6 cellular contexts compared by ENCODE assay signal in genomic region chr2:99153921-99154604, GRCh38. TPM values are rescaled to one million over a fixed set of nuclear protein-coding genes. Genes with fewer than 3 reads are reported as not detected.
DNase-seq lines count a peak whose midpoint lies in the region; ATAC-seq, FAIRE-seq and TF ChIP-seq lines count a peak whose summit lies in the region.

No MANE protein-coding gene starts in this region.

- no peak overlapping the region for H3K4me3 Mint-ChIP-seq in nephron progenitor cell

- no peaks in the 10 kb centered on the region for H4K20me1 ChIP-seq in GM12878 (ENCODE audit: control insufficient read depth, insufficient read depth)

- no peaks in the 10 kb centered on the region for H3K9me3 Mint-ChIP-seq in nephron progenitor cell

- H3K79me2 ChIP-seq in GM12878 (ENCODE audit: control insufficient read depth, insufficient read depth, low read length): peaks cover 11% of the 10 kb centered on the region

- peak overlapping the region; percentile 95 for H2AFZ ChIP-seq in GM12878 (ENCODE audit: control insufficient read depth, low read depth, low read length)

- POLR2A ChIA-PET in GM12878 (lab: Charles Lee): interaction anchor here (0.6 to 4.0 kb wide), 5 partner anchors 13 to 183 kb away, joined by 3 to 26 read pairs (median 10); partner anchors contain the start of genes C2orf15 and EIF5B

- no peaks in the 10 kb centered on the region for H3K27me3 Mint-ChIP-seq in nephron progenitor cell (ENCODE audit: low read depth, poor library complexity)

- peak overlapping the region; percentile 32 for H3K4me2 ChIP-seq in GM12878 (ENCODE audit: control insufficient read depth, insufficient read depth)

- intact Hi-C loops in GM12878 (cut with micrococcal nuclease; ENCODE audit: unreplicated experiment): loop anchor here (1.0 to 10.0 kb wide), 2 partner anchors 182 to 509 kb away; partner anchors contain the start of gene TXNDC9

- no peak for TF ChIP-seq EP300 in GM12878 (IDR thresholded peaks at IDR 0.05; ENCODE audit: borderline replicate concordance in 1 of 2, control insufficient read depth in 1 of 2, low read depth in 2 of 2, low read length in 2 of 2)

- peak overlapping the region; percentile 73 for H3K27ac Mint-ChIP-seq in nephron progenitor cell

- H3K9me3 ChIP-seq in GM12878 (replicated peaks; ENCODE audit: control insufficient read depth, insufficient read depth, low read length): no peaks in the 10 kb centered on the region

- H3K36me3 ChIP-seq in H7 (replicated peaks; ENCODE audit: control insufficient read depth, insufficient read depth, low read length): peaks cover 2% of the 10 kb centered on the region; the same call in 1 of the 2 replicates
- H3K36me3 ChIP-seq in GM12878 (ENCODE audit: control insufficient read depth in 2 of 2, insufficient read depth in 2 of 2, low read length in 1 of 2): no peaks in the 10 kb centered on the region

- SMC1A ChIA-PET in GM12878 (lab: Charles Lee; ENCODE audit: uncharacterized antibody, unreplicated experiment): interaction anchor here (0.9 to 2.3 kb wide), 7 partner anchors 10 to 64 kb away, joined by 3 to 11 read pairs (median 3); partner anchors contain the start of gene C2orf15

- TF ChIP-seq POLR2A in GM12878 (IDR thresholded peaks at IDR 0.05; ENCODE audit: low read depth, low read length): no peak

- BruUV-seq in GM12878 (replicated peaks; lab: Mats Ljungman, UMichigan): TSS peak; percentile 86

- H3K4me1 Mint-ChIP-seq in nephron progenitor cell: peaks cover 45% of the 10 kb centered on the region

- H3K27ac ChIP-seq in GM12878 (ENCODE audit: control insufficient read depth, insufficient read depth): peak overlapping the region; percentile 76

- peak; percentile 75 for FAIRE-seq in GM12878 (lab: Jason Lieb, UNC)
- FAIRE-seq in RCC 7860 (lab: Jason Lieb, UNC): no peak

- H3K4me3 ChIP-seq in H7 (ENCODE audit: insufficient read depth, low read depth, low read length) (peak overlapping the region; percentile 73), GM12878 (peak overlapping the region; percentile 78)

- in situ Hi-C loops in GM12878 (cut with MboI): no loop called here

- CTCF ChIA-PET in GM12878 (lab: Yijun Ruan, JAX): interaction anchor here (0.6 to 2.3 kb wide), 3 partner anchors 26 to 183 kb away, joined by 3 to 10 read pairs (median 3); partner anchors contain the start of genes MITD1 and MRPL30

- no peaks in the 10 kb centered on the region for H3K4me1 ChIP-seq in GM12878 (ENCODE audit: control insufficient read depth, insufficient read depth, low read length)

- no peak for TF ChIP-seq CTCF in GM12878 (IDR thresholded peaks at IDR 0.05 in 2 of 3, conservative IDR thresholded peaks at IDR 0.05 in 1 of 3; ENCODE audit: control insufficient read depth in 2 of 3, extremely low read depth in 1 of 3, insufficient read depth in 1 of 3, low read depth in 3 of 3, low read length in 3 of 3)
- TF ChIP-seq CTCF in nephron progenitor cell (IDR thresholded peaks at IDR 0.05): no peak

- RAD21 ChIA-PET in GM12878 (lab: Charles Lee; ENCODE audit: unreplicated experiment): interaction anchor here (1.1 to 1.4 kb wide), 2 partner anchors 13 kb away, joined by 4 to 8 read pairs; no protein-coding TSS in a partner anchor

- WGBS in GM12878 (ENCODE audit: insufficient coverage, insufficient replicate concordance, low lambda C conversion rate, missing lambda C conversion rate): 40% methylated on average over 12 of the region's 12 CpGs

- H3K36me3 Mint-ChIP-seq in nephron progenitor cell (ENCODE audit: low read depth): peaks cover 27% of the 10 kb centered on the region

- ATAC-seq in GM12878: no peak

- peak overlapping the region; percentile 84 for H3K9ac ChIP-seq in GM12878 (ENCODE audit: control insufficient read depth, insufficient read depth, low read length)

- DNase-seq in H7 (peak; percentile 22), GM12878 (ENCODE audit: low read depth, low spot score) (no peak), nephron progenitor cell (no peak), RCC 7860 (ENCODE audit: low spot score) (no peak), DMS153 (lab: John Stamatoyannopoulos, UW) (no peak)
- no peak for DNase-seq in activated CD4-positive, alpha-beta T cell treated with anti-CD3 and anti-CD28 coated beads, Interleukin-2, amount 50 U/mL, for 4 hours

- TF ChIP-seq RAD21 in GM12878 (IDR thresholded peaks at IDR 0.05; ENCODE audit: insufficient read depth, low read depth, low read length): no peak

- H3K27me3 ChIP-seq in H7 (ENCODE audit: control insufficient read depth, insufficient read depth, low read length) (no peaks in the 10 kb centered on the region), GM12878 (replicated peaks in 1 of 2; ENCODE audit: control insufficient read depth in 2 of 2, insufficient read depth in 2 of 2, low read length in 1 of 2) (no peaks in the 10 kb centered on the region)

RNA-seq across cellular contexts. Expression of gene TSGA10, which starts 0.7 kb away (rescaled TPM):
- total RNA-seq in H7 (2014; rRNA removed; shearing (Covaris generic)): 1.1 and 3.5 TPM in 2 replicates
- total RNA-seq in GM12878 (2013; cell fraction: nucleolus; rRNA removed): 19.5 and 24.1 TPM in 2 replicates
- total RNA-seq in GM12878 (2014; rRNA removed): 5.6 and 6.3 TPM in 2 replicates
- 13.4 and 14.5 TPM in 2 replicates for total RNA-seq in GM12878 (2014; rRNA removed; fragmentation: Illumina TruSeq; extraction: Trizol)
- 6.2 and 7.2 TPM in 2 replicates for total RNA-seq in GM12878 (2021)
- 4.5 TPM for polyA plus RNA-seq in GM12878 (2011; ENCODE audit: low read depth)
- 4.6 and 5.3 TPM in 2 replicates for polyA plus RNA-seq in GM12878 (2011; rRNA removed)
- polyA plus RNA-seq in GM12878 (2011; cell fraction: cytosol; rRNA removed): 1.0 and 1.6 TPM in 2 replicates
- 2.4 and 2.9 TPM in 2 replicates for polyA plus RNA-seq in GM12878 (2011; cell fraction: nucleus; rRNA removed)
- 4.9 and 11.2 TPM in 2 replicates for polyA plus RNA-seq in GM12878 (2012)
- 7.9 and 9.1 TPM in 2 replicates for polyA plus RNA-seq in GM12878 (2014; fragmentation: Illumina TruSeq; extraction: Trizol)
- polyA plus RNA-seq in GM12878 (2014; fragmentation: Nextera tagmentation; extraction: Ambion mirVana): 10 to 100 TPM; 10.2 to 11.6 TPM
- 5.3 TPM in 2 replicates for polyA plus RNA-seq in GM12878 (2014; rRNA removed)
- polyA plus RNA-seq in GM12878 (2016; fragmentation: Nextera tagmentation; extraction: Ambion mirVana): 10 to 100 TPM in 1 of 2 experiments, 1 to 10 TPM in 1; 8.1 to 13.5 TPM
- 3.3 and 4.0 TPM in 2 replicates for polyA minus RNA-seq in GM12878 (2011; rRNA and poly(A)+ RNA removed)
- polyA minus RNA-seq in GM12878 (2011; cell fraction: cytosol; rRNA and poly(A)+ RNA removed): 1.9 and 2.2 TPM in 2 replicates
- 5.7 and 11.4 TPM in 2 replicates for polyA minus RNA-seq in GM12878 (2011; cell fraction: nucleus; rRNA and poly(A)+ RNA removed)

RNA-seq across cellular contexts. Expression of gene LIPT1, which starts 0.7 kb away (rescaled TPM):
- 7.3 and 7.4 TPM in 2 replicates for total RNA-seq in H7 (2014; rRNA removed; shearing (Covaris generic))
- 19.0 and 22.4 TPM in 2 replicates for total RNA-seq in GM12878 (2013; cell fraction: nucleolus; rRNA removed)
- total RNA-seq in GM12878 (2014; rRNA removed): 8.0 and 8.3 TPM in 2 replicates
- total RNA-seq in GM12878 (2014; rRNA removed; fragmentation: Illumina TruSeq; extraction: Trizol): 10.4 and 10.9 TPM in 2 replicates
- 7.2 and 8.5 TPM in 2 replicates for total RNA-seq in GM12878 (2021)
- polyA plus RNA-seq in GM12878 (2011; ENCODE audit: low read depth): 5.8 TPM
- polyA plus RNA-seq in GM12878 (2011; rRNA removed): 15.5 and 22.3 TPM in 2 replicates
- 8.4 and 8.8 TPM in 2 replicates for polyA plus RNA-seq in GM12878 (2011; cell fraction: cytosol; rRNA removed)
- 12.3 and 13.5 TPM in 2 replicates for polyA plus RNA-seq in GM12878 (2011; cell fraction: nucleus; rRNA removed)
- 8.7 and 8.8 TPM in 2 replicates for polyA plus RNA-seq in GM12878 (2012)
- 13.0 and 16.9 TPM in 2 replicates for polyA plus RNA-seq in GM12878 (2014; fragmentation: Illumina TruSeq; extraction: Trizol)
- 10 to 100 TPM; 14.4 to 15.3 TPM for polyA plus RNA-seq in GM12878 (2014; fragmentation: Nextera tagmentation; extraction: Ambion mirVana)
- polyA plus RNA-seq in GM12878 (2014; rRNA removed): 8.4 and 9.4 TPM in 2 replicates
- polyA plus RNA-seq in GM12878 (2016; fragmentation: Nextera tagmentation; extraction: Ambion mirVana): 10 to 100 TPM; 10.8 TPM
- 14.5 and 15.2 TPM in 2 replicates for polyA minus RNA-seq in GM12878 (2011; rRNA and poly(A)+ RNA removed)
- polyA minus RNA-seq in GM12878 (2011; cell fraction: cytosol; rRNA and poly(A)+ RNA removed): 5.9 and 9.6 TPM in 2 replicates
- 18.3 and 22.9 TPM in 2 replicates for polyA minus RNA-seq in GM12878 (2011; cell fraction: nucleus; rRNA and poly(A)+ RNA removed)

RNA-seq across cellular contexts. Expression of gene C2orf15, which starts 12.6 kb away (rescaled TPM):
- total RNA-seq in H7 (2014; rRNA removed; shearing (Covaris generic)): 2.2 and 5.7 TPM in 2 replicates
- total RNA-seq in GM12878 (2013; cell fraction: nucleolus; rRNA removed): 0.96 and 1.6 TPM in 2 replicates
- total RNA-seq in GM12878 (2014; rRNA removed) (2.6 and 4.0 TPM in 2 replicates), GM12878 (2014; rRNA removed; fragmentation: Illumina TruSeq; extraction: Trizol) (2.8 and 3.4 TPM in 2 replicates), GM12878 (2021) (1.1 and 1.5 TPM in 2 replicates)
- 0.76 TPM for polyA plus RNA-seq in GM12878 (2011; ENCODE audit: low read depth)
- polyA plus RNA-seq in GM12878 (2011; rRNA removed) (2.1 and 3.6 TPM in 2 replicates), GM12878 (2014; fragmentation: Illumina TruSeq; extraction: Trizol) (2.1 and 3.1 TPM in 2 replicates), GM12878 (2014; fragmentation: Nextera tagmentation; extraction: Ambion mirVana) (1 to 10 TPM; 1.7 to 2.3 TPM), GM12878 (2014; rRNA removed) (1.4 and 1.6 TPM in 2 replicates), GM12878 (2016; fragmentation: Nextera tagmentation; extraction: Ambion mirVana) (1 to 10 TPM; 2.8 to 3.4 TPM)
- 0.99 and 1.5 TPM in 2 replicates for polyA plus RNA-seq in GM12878 (2011; cell fraction: cytosol; rRNA removed)
- polyA plus RNA-seq in GM12878 (2011; cell fraction: nucleus; rRNA removed): 0.41 and 0.45 TPM in 2 replicates
- polyA plus RNA-seq in GM12878 (2012): 2.0 and 2.3 TPM in 2 replicates
- 1.1 and 1.2 TPM in 2 replicates for polyA minus RNA-seq in GM12878 (2011; rRNA and poly(A)+ RNA removed)
- polyA minus RNA-seq in GM12878 (2011; cell fraction: cytosol; rRNA and poly(A)+ RNA removed): 2.9 TPM in 1 of 2 replicates, not detected in the other
- polyA minus RNA-seq in GM12878 (2011; cell fraction: nucleus; rRNA and poly(A)+ RNA removed): 0.48 and 1.3 TPM in 2 replicates

RNA-seq across cellular contexts. Expression of gene MITD1, which starts 26.8 kb away (rescaled TPM):
- total RNA-seq in H7 (2014; rRNA removed; shearing (Covaris generic)): 26.5 and 39.5 TPM in 2 replicates
- 74.4 and 79.1 TPM in 2 replicates for total RNA-seq in GM12878 (2013; cell fraction: nucleolus; rRNA removed)
- total RNA-seq in GM12878 (2014; rRNA removed) (36.9 and 47.4 TPM in 2 replicates), GM12878 (2014; rRNA removed; fragmentation: Illumina TruSeq; extraction: Trizol) (68.1 and 74.9 TPM in 2 replicates), GM12878 (2021) (33.0 and 35.6 TPM in 2 replicates)
- polyA plus RNA-seq in GM12878 (2011; ENCODE audit: low read depth): 31.4 TPM
- polyA plus RNA-seq in GM12878 (2011; rRNA removed) (52.6 and 89.2 TPM in 2 replicates), GM12878 (2014; fragmentation: Illumina TruSeq; extraction: Trizol) (74.3 and 90.7 TPM in 2 replicates), GM12878 (2014; fragmentation: Nextera tagmentation; extraction: Ambion mirVana) (100 to 1,000 TPM; 106 to 116 TPM), GM12878 (2014; rRNA removed) (46.6 and 61.9 TPM in 2 replicates), GM12878 (2016; fragmentation: Nextera tagmentation; extraction: Ambion mirVana) (10 to 100 TPM; 61.2 to 65.1 TPM)
- 12.8 and 13.2 TPM in 2 replicates for polyA plus RNA-seq in GM12878 (2011; cell fraction: cytosol; rRNA removed)
- polyA plus RNA-seq in GM12878 (2011; cell fraction: nucleus; rRNA removed): 30.5 and 39.1 TPM in 2 replicates
- 41.6 and 53.3 TPM in 2 replicates for polyA plus RNA-seq in GM12878 (2012)
- 11.5 and 12.1 TPM in 2 replicates for polyA minus RNA-seq in GM12878 (2011; rRNA and poly(A)+ RNA removed)
- polyA minus RNA-seq in GM12878 (2011; cell fraction: cytosol; rRNA and poly(A)+ RNA removed): 6.4 and 8.2 TPM in 2 replicates
- polyA minus RNA-seq in GM12878 (2011; cell fraction: nucleus; rRNA and poly(A)+ RNA removed): 10.5 and 16.6 TPM in 2 replicates

RNA-seq across cellular contexts. Expression of gene MRPL30, which starts 26.9 kb away (rescaled TPM):
- total RNA-seq in H7 (2014; rRNA removed; shearing (Covaris generic)): 39.3 and 49.0 TPM in 2 replicates
- total RNA-seq in GM12878 (2013; cell fraction: nucleolus; rRNA removed): 19.6 and 24.5 TPM in 2 replicates
- total RNA-seq in GM12878 (2014; rRNA removed) (40.2 and 45.5 TPM in 2 replicates), GM12878 (2014; rRNA removed; fragmentation: Illumina TruSeq; extraction: Trizol) (51.3 TPM in 2 replicates), GM12878 (2021) (30.3 and 33.6 TPM in 2 replicates)
- polyA plus RNA-seq in GM12878 (2011; ENCODE audit: low read depth): 16.9 TPM
- polyA plus RNA-seq in GM12878 (2011; rRNA removed) (39.8 and 64.5 TPM in 2 replicates), GM12878 (2014; fragmentation: Illumina TruSeq; extraction: Trizol) (63.3 and 94.8 TPM in 2 replicates), GM12878 (2014; fragmentation: Nextera tagmentation; extraction: Ambion mirVana) (10 to 100 TPM; 34.9 to 53.1 TPM), GM12878 (2014; rRNA removed) (32.2 and 39.9 TPM in 2 replicates), GM12878 (2016; fragmentation: Nextera tagmentation; extraction: Ambion mirVana) (10 to 100 TPM; 35.7 to 42.8 TPM)
- polyA plus RNA-seq in GM12878 (2011; cell fraction: cytosol; rRNA removed): 20.9 and 27.1 TPM in 2 replicates
- polyA plus RNA-seq in GM12878 (2011; cell fraction: nucleus; rRNA removed): 11.8 and 12.7 TPM in 2 replicates
- 31.6 and 37.4 TPM in 2 replicates for polyA plus RNA-seq in GM12878 (2012)
- 16.0 and 25.0 TPM in 2 replicates for polyA minus RNA-seq in GM12878 (2011; rRNA and poly(A)+ RNA removed)
- polyA minus RNA-seq in GM12878 (2011; cell fraction: cytosol; rRNA and poly(A)+ RNA removed): 6.3 and 14.5 TPM in 2 replicates
- polyA minus RNA-seq in GM12878 (2011; cell fraction: nucleus; rRNA and poly(A)+ RNA removed): 4.1 and 6.6 TPM in 2 replicates
